Comparison of ENCODE assay signal across 8 cellular contexts in the genomic region with DNA sequence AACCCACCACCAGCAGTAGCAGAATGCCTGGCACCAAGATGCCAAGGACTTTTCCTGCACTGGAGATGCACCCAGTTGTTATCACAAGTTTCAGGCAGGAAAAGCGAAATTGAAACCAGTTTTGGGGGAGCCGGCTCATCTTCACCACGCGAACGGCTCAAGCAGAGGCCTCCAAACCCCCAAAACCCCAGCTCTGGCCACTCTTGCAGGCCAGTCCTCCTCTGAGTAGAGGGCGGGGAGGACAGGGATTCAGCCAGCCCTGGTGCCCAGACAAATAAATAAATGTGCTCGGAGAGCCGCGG.
DNase-seq lines count a peak whose midpoint lies in the region; ATAC-seq and TF ChIP-seq lines count a peak whose summit lies in the region.

No MANE protein-coding gene starts in this region.

- H3K4me3 ChIP-seq in AG09309 (ENCODE audit: control insufficient read depth, low read depth, low read length) (peak overlapping the region; percentile 86), Loucy (ENCODE audit: low read length, poor library complexity, severe bottlenecking) (peak overlapping the region; percentile 87), iPS-18c (ENCODE audit: insufficient read depth, low read depth, low read length) (peak overlapping the region; percentile 86)

- H2AFZ ChIP-seq in Loucy (ENCODE audit: low read length), result peak overlapping the region; percentile 99

- peaks cover 4% of the 10 kb centered on the region for H4K20me1 ChIP-seq in Loucy (ENCODE audit: insufficient read depth, low read length, poor library complexity, severe bottlenecking)

- H3K9me3 ChIP-seq in Loucy (ENCODE audit: insufficient read depth, low read depth, low read length) (no peaks in the 10 kb centered on the region), iPS-18c (ENCODE audit: control insufficient read depth, insufficient read depth, low read length) (no peaks in the 10 kb centered on the region)

- no peak for TF ChIP-seq CTCF in AG09309 (IDR thresholded peaks at IDR 0.05; ENCODE audit: control insufficient read depth, insufficient read depth, low read depth, low read length, missing control alignments)
- no peak for TF ChIP-seq CTCF in Loucy (conservative IDR thresholded peaks at IDR 0.05; ENCODE audit: low read length)

- peak overlapping the region; percentile 93 for H3K4me2 ChIP-seq in Loucy (ENCODE audit: low read depth, low read length, poor library complexity, severe bottlenecking)

- DNase-seq in AG09309 (ENCODE audit: low read depth), result no peak
- peak; percentile 13 to 25 for DNase-seq in stimulated activated CD8-positive, alpha-beta memory T cell treated with anti-CD3 and anti-CD28 coated beads, Interleukin-7, amount 100 ng/mL, for 4 hours (ENCODE audit: low read depth in 2 of 2)

- H3F3A ChIP-seq in Loucy (ENCODE audit: low read depth), result no peaks in the 10 kb centered on the region

- H3K36me3 ChIP-seq in Loucy (ENCODE audit: insufficient read depth, low read length), result no peaks in the 10 kb centered on the region

- ATAC-seq in GM19351 (IDR thresholded peaks at IDR 0.05; ENCODE audit: unreplicated experiment) (peak; percentile 6), HG02973 (IDR thresholded peaks at IDR 0.05; ENCODE audit: unreplicated experiment) (no peak), HG03378 (IDR thresholded peaks at IDR 0.05; ENCODE audit: unreplicated experiment) (no peak)

- no peaks in the 10 kb centered on the region for H3K27me3 ChIP-seq in Loucy (ENCODE audit: insufficient read depth, low read length, poor library complexity, severe bottlenecking)

- H3K9me2 ChIP-seq in Loucy (replicated peaks; ENCODE audit: low read depth, low read length), result no peaks in the 10 kb centered on the region

- H3K4me1 ChIP-seq in Loucy (ENCODE audit: insufficient read depth, low read length, poor library complexity, severe bottlenecking), result peaks cover 42% of the 10 kb centered on the region

- peaks cover 49% of the 10 kb centered on the region for H3K79me2 ChIP-seq in Loucy (ENCODE audit: insufficient read depth, low read length)

- peak overlapping the region; percentile 77 for H3K27ac ChIP-seq in angular gyrus (ENCODE audit: low read depth, low read length)

- peak overlapping the region; percentile 94 for H3K9ac ChIP-seq in Loucy (ENCODE audit: low read depth, low read length, poor library complexity, severe bottlenecking)
